19 cellular contexts compared by ENCODE assay signal in genomic region chr12:98997-99396, GRCh38. TPM values are rescaled to one million over a fixed set of nuclear protein-coding genes. Genes with fewer than 3 reads are reported as not detected.
DNase-seq lines count a peak whose midpoint lies in the region; ATAC-seq and TF ChIP-seq lines count a peak whose summit lies in the region.
"Had no signal": no experiment of that assay in that cellular context is flagged by ENCODE, and none has a peak within 500 bp of the region (broad histone marks: within the 10 kb centered on the region; RNA-seq: fewer than 3 reads in every experiment).

No MANE protein-coding gene starts in this region.

- H3K27me3 ChIP-seq in GM23248 (replicated peaks; ENCODE audit: insufficient read depth) (peaks cover 55% of the 10 kb centered on the region), adipocyte (replicated peaks; ENCODE audit: control insufficient read depth, insufficient read depth, low read length) (peaks cover 56% of the 10 kb centered on the region), iPS-18a (ENCODE audit: control insufficient read depth, insufficient read depth, low read length) (peaks cover 17% of the 10 kb centered on the region), parathyroid adenoma (ENCODE audit: control insufficient read depth, insufficient read depth, low read length) (no peaks in the 10 kb centered on the region)
- H3K27me3 ChIP-seq: body of pancreas had no signal

- H3K9me3 ChIP-seq in GM23248 (ENCODE audit: low read depth) (no peaks in the 10 kb centered on the region), adipocyte (ENCODE audit: control insufficient read depth, low read length) (peaks cover 4% of the 10 kb centered on the region), iPS-18a (ENCODE audit: control insufficient read depth, low read depth, low read length) (no peaks in the 10 kb centered on the region), parathyroid adenoma (ENCODE audit: control insufficient read depth, low read length) (no peaks in the 10 kb centered on the region)
- H3K9me3 ChIP-seq: body of pancreas, mucosa of descending colon had no signal

- H3K36me3 ChIP-seq in GM23248 (ENCODE audit: low read depth) (no peaks in the 10 kb centered on the region), adipocyte (ENCODE audit: control insufficient read depth, insufficient read depth, low read length, severe bottlenecking) (no peaks in the 10 kb centered on the region), iPS-18a (ENCODE audit: control insufficient read depth, low read depth, low read length) (no peaks in the 10 kb centered on the region), parathyroid adenoma (ENCODE audit: control insufficient read depth, insufficient read depth, low read length) (no peaks in the 10 kb centered on the region)

- H3F3A ChIP-seq in GM23248 (ENCODE audit: insufficient read depth): no peaks in the 10 kb centered on the region

- TF ChIP-seq CTCF in parathyroid adenoma (IDR thresholded peaks at IDR 0.05) (no peak), RWPE1 (conservative IDR thresholded peaks at IDR 0.05; ENCODE audit: low read depth) (no peak)

- in situ Hi-C loops in GM23248 (cut with MboI): no loop called here

- peak overlapping the region; percentile 11 for H3K4me2 ChIP-seq in GM23248 (ENCODE audit: unreplicated experiment)
- H3K4me2 ChIP-seq in parathyroid adenoma (ENCODE audit: low read length): peak overlapping the region; percentile 13

- peak overlapping the region; percentile 7; the same call in 1 of the 2 replicates for H3K4me3 ChIP-seq in GM23248
- H3K4me3 ChIP-seq in adipocyte (ENCODE audit: low read length): peak overlapping the region; percentile 68
- peak overlapping the region; percentile 27 for H3K4me3 ChIP-seq in iPS-18a (ENCODE audit: low read length)
- H3K4me3 ChIP-seq in parathyroid adenoma (ENCODE audit: low read depth, low read length): no peak overlapping the region
- H3K4me3 ChIP-seq: body of pancreas, mucosa of descending colon had no signal

- H2AFZ ChIP-seq in GM23248 (0 out of 2 replicates have a peak overlapping the region, but pooled peaks have one; percentile 14), parathyroid adenoma (peak overlapping the region; percentile 61)

- ATAC-seq in GM18907 (IDR thresholded peaks at IDR 0.05; ENCODE audit: unreplicated experiment): no peak
- ATAC-seq: body of pancreas, mucosa of descending colon, Panc1 had no signal

- H3K79me2 ChIP-seq in GM23248 (ENCODE audit: insufficient read depth) (no peaks in the 10 kb centered on the region), parathyroid adenoma (peaks cover 1% of the 10 kb centered on the region)

- WGBS in GM23248 (ENCODE audit: low coverage in 1 of 2, low lambda C conversion rate in 2 of 2, missing lambda C conversion rate in 2 of 2), 2 experiments: 9 to 11% methylated on average over 11 of the region's 11 CpGs

- DNase-seq in GM23248: peak; percentile 21
- peak; percentile 8 for DNase-seq in adipocyte (ENCODE audit: low read depth)
- no peak for DNase-seq in NCI-H345 treated with DMSO at 0.1 percent for 48 hours (lab: John Stamatoyannopoulos, UW; ENCODE audit: unreplicated experiment)
- DNase-seq in RWPE1 (ENCODE audit: low spot score): no peak
- no peak for DNase-seq in activated naive CD4-positive, alpha-beta T cell treated with Interleukin-2 at 50 U/mL for 16 hours
- DNase-seq: activated CD4-positive, alpha-beta T cell treated with anti-CD3 and anti-CD28 coated beads for 48 hours; activated CD8-positive, alpha-beta memory T cell treated with anti-CD3 and anti-CD28 coated beads, Interleukin-2, amount 50 U/mL, for 4 hours; activated naive CD4-positive, alpha-beta T cell; body of pancreas; head of caudate nucleus; KBM-7; mucosa of descending colon; NCI-H748 treated with DMSO at 0.1 percent for 48 hours; stimulated activated CD4-positive, alpha-beta T cell treated with anti-CD3 and anti-CD28 coated beads, Interleukin-4, amount 100 ng/mL, for 1 hour had no signal

- no peaks in the 10 kb centered on the region for H3K9me2 ChIP-seq in GM23248 (ENCODE audit: insufficient read depth)

- CTCF ChIA-PET in RWPE1 (lab: Yijun Ruan, JAX): no interaction called here

- no peak overlapping the region for H3K9ac ChIP-seq in GM23248
- peak overlapping the region; percentile 71 for H3K9ac ChIP-seq in adipocyte (ENCODE audit: low read length)
- no peak overlapping the region for H3K9ac ChIP-seq in iPS-18a (ENCODE audit: low read length)
- no peak overlapping the region for H3K9ac ChIP-seq in parathyroid adenoma

- H4K20me1 ChIP-seq in GM23248 (ENCODE audit: insufficient read depth): no peaks in the 10 kb centered on the region

- H3K4me1 ChIP-seq in GM23248 (ENCODE audit: insufficient read depth): no peaks in the 10 kb centered on the region
- peaks cover 28% of the 10 kb centered on the region for H3K4me1 ChIP-seq in adipocyte (ENCODE audit: control insufficient read depth, insufficient read depth, low read length)
- H3K4me1 ChIP-seq in iPS-18a (ENCODE audit: control insufficient read depth, low read depth, low read length): peaks cover 22% of the 10 kb centered on the region
- peaks cover 8% of the 10 kb centered on the region for H3K4me1 ChIP-seq in parathyroid adenoma
- H3K4me1 ChIP-seq: body of pancreas had no signal

- POLR2A ChIA-PET in RWPE1 (lab: Yijun Ruan, JAX; ENCODE audit: low non-redundant PET): no interaction called here

- H3K27ac ChIP-seq in GM23248 (no peak overlapping the region), iPS-18a (ENCODE audit: low read length) (no peak overlapping the region), parathyroid adenoma (peak overlapping the region; percentile 47), RWPE1 (no peak overlapping the region)
- H3K27ac ChIP-seq: body of pancreas had no signal

RNA-seq across cellular contexts. Expression of gene IQSEC3, which starts 32.4 kb away (rescaled TPM):
- total RNA-seq in GM23248 (2014; rRNA removed; shearing (Covaris generic)): not detected in 2 replicates
- polyA plus RNA-seq in GM23248 (2016; fragmentation: Nextera tagmentation; extraction: Ambion mirVana): 0.03 TPM in 1 of 2 replicates, not detected in the other
- total RNA-seq: G401 had no signal

Comparison
In these comparisons a context has a peak if more than half of its experiments do, and no peak if none do; other contexts are left out.
1. DNase-seq: peak in GM23248 (single experiment) and adipocyte (single experiment); none in NCI-H345 treated with DMSO at 0.1 percent for 48 hours (single experiment), RWPE1 (single experiment) and activated naive CD4-positive, alpha-beta T cell treated with Interleukin-2 at 50 U/mL for 16 hours (single experiment).